Comparison of ENCODE assay signal across 8 cellular contexts in the genomic region with DNA sequence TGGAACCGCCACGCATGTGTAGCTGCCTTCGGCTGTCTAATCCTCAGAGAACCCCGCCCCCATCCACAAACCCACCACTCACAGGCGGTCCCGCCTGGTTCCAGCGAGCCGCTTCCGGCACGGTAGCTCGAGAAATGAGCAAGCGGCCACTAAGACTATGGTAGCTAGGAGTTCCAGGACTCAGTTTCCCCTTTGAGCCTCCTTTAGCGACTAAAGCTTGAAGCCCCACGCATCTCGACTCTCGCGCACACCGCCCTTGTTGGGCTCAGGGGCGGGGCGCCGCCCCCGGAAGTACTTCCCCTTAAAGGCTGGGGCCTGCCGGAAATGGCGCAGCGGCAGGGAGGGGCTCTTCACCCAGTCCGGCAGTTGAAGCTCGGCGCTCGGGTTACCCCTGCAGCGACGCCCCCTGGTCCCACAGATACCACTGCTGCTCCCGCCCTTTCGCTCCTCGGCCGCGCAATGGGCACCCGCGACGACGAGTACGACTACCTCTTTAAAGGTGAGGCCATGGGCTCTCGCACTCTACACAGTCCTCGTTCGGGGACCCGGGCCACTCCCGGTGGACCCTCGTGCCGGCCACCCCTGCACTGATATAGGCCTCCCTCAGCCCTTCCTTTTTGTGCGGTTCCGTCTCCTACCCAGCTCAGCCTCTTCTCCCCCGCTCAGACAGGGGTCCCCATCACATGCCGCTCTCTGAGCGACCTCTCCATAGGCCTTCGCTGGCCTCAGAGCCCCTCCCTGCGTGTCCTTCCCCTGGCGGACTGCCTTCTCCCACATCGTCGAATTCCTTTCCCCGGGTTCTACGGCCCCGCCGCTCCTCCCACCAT. TPM values are rescaled to one million over a fixed set of nuclear protein-coding genes. Genes with fewer than 3 reads are reported as not detected.
DNase-seq lines count a peak whose midpoint lies in the region; ATAC-seq lines count a peak whose summit lies in the region.

A gene (plus strand): TSS at position 365 of the 827 bp plus-strand sequence. CDS start 95 bp downstream, at position 460.

- no peaks in the 10 kb centered on the region for H3K27me3 Mint-ChIP-seq in IgD-negative memory B cell

- ATAC-seq in GM21529 (IDR thresholded peaks at IDR 0.05; ENCODE audit: unreplicated experiment): peak; percentile 84

- DNase-seq in DMS153 treated with DMSO at 0.1 percent for 48 hours (lab: John Stamatoyannopoulos, UW; ENCODE audit: unreplicated experiment): peak; percentile 65
- DNase-seq in OCI-M1 (lab: John Stamatoyannopoulos, UW): peak; percentile 98
- peak; percentile 91 for DNase-seq in activated T-cell treated with anti-CD3 and anti-CD28 coated beads for 4 hours
- peak; percentile 84 for DNase-seq in epithelial cell of prostate (ENCODE audit: low read depth, low spot score)
- peak; percentile 95 for DNase-seq in mucosa of gallbladder (ENCODE audit: low spot score)
- DNase-seq in stimulated activated CD8-positive, alpha-beta memory T cell treated with anti-CD3 and anti-CD28 coated beads, Interleukin-4, amount 100 ng/mL, for 4 hours (ENCODE audit: low read depth in 2 of 2, low spot score in 1 of 2): peak; percentile 83 to 91

- H3K27ac Mint-ChIP-seq in IgD-negative memory B cell: peak within 1 kb of the TSS; percentile 99 to 100 (median 100)

- H3K4me1 Mint-ChIP-seq in IgD-negative memory B cell: peaks cover 17 to 25% (median 21%) of the 10 kb centered on the region in 3 donors

- peaks cover 0 to 2% (median 0%) of the 10 kb centered on the region in 3 donors for H3K9me3 Mint-ChIP-seq in IgD-negative memory B cell

- peaks cover 2% of the 10 kb centered on the region for H3K36me3 Mint-ChIP-seq in IgD-negative memory B cell

- H3K27ac ChIP-seq in epithelial cell of prostate: peak within 1 kb of the TSS; percentile 94

- peak within 1 kb of the TSS; percentile 95 to 100 (median 98) for H3K4me3 Mint-ChIP-seq in IgD-negative memory B cell

RNA-seq across cellular contexts. Expression of the gene that starts here (rescaled TPM):
- polyA plus RNA-seq in IgD-negative memory B cell: 248 TPM
- 250 TPM for total RNA-seq in mucosa of gallbladder

Comparison
In these comparisons a context has a peak if more than half of its experiments do, and no peak if none do; other contexts are left out.
1. Peak in every context shown above with its lines: DNase-seq, ATAC-seq and H3K27ac ChIP-seq.